ENCODE assay signal across 8 cellular contexts in genomic region chr4:141635726-141636076, GRCh38. TPM values are rescaled to one million over a fixed set of nuclear protein-coding genes. Genes with fewer than 3 reads are reported as not detected.
DNase-seq lines count a peak whose midpoint lies in the region; ATAC-seq, FAIRE-seq and TF ChIP-seq lines count a peak whose summit lies in the region.

No MANE protein-coding gene starts in this region.

- peak overlapping the region in 4 of 5 donors; percentile 82 to 94 (median 92) for H3K27ac ChIP-seq in stomach

- 42 to 56% (median 54%) methylated on average over 5 of the region's 5 CpGs for WGBS in stomach, 5 donors

- peak overlapping the region; percentile 66 for H3K4me3 ChIP-seq in LNCaP clone FGC (ENCODE audit: low read depth, low read length)
- peak overlapping the region; percentile 84 for H3K4me3 ChIP-seq in fibroblast of pulmonary artery (replicated peaks; ENCODE audit: low read depth, low read length)
- H3K4me3 ChIP-seq in stomach: peak overlapping the region; percentile 70 to 92 (median 84)

- peak; percentile 40 for ATAC-seq in GM21717 (IDR thresholded peaks at IDR 0.05; ENCODE audit: unreplicated experiment)

- DNase-seq in GM12892 (ENCODE audit: insufficient read length): no peak
- DNase-seq in LNCaP clone FGC (ENCODE audit: low read depth): no peak
- no peak for DNase-seq in fibroblast of pulmonary artery (ENCODE audit: low read depth)
- DNase-seq in stomach: no peak
- DNase-seq in OCI-M2 (lab: John Stamatoyannopoulos, UW; ENCODE audit: unreplicated experiment): no peak
- no peak for DNase-seq in NCI-H1436 treated with DMSO at 0.1 percent for 48 hours (lab: John Stamatoyannopoulos, UW)
- no peak for DNase-seq in COLO668 (lab: John Stamatoyannopoulos, UW; ENCODE audit: unreplicated experiment)

- H3K9me3 ChIP-seq in stomach: no peaks in the 10 kb centered on the region

- H3K27me3 ChIP-seq in stomach: no peaks in the 10 kb centered on the region

- H3K36me3 ChIP-seq in stomach: no peaks in the 10 kb centered on the region

- no peak for TF ChIP-seq EP300 in stomach (IDR thresholded peaks at IDR 0.05)

- peaks cover 3 to 36% (median 24%) of the 10 kb centered on the region in 4 donors for H3K4me1 ChIP-seq in stomach

- peak; percentile 95 for FAIRE-seq in GM12892 (lab: Jason Lieb, UNC)

- intact Hi-C loops in stomach (cut with DNase I; ENCODE audit: low total_unique reads): no loop called here

- no peak for TF ChIP-seq CTCF in LNCaP clone FGC (IDR thresholded peaks at IDR 0.05; ENCODE audit: control insufficient read depth, extremely low read depth, insufficient read depth)
- no peak for TF ChIP-seq CTCF in fibroblast of pulmonary artery (IDR thresholded peaks at IDR 0.05; ENCODE audit: low read length, missing control alignments)
- TF ChIP-seq CTCF in stomach (IDR thresholded peaks at IDR 0.05): no peak

- peak; percentile 18; the same call in 1 of the 2 replicates for TF ChIP-seq POLR2A in GM12892 (IDR thresholded peaks at IDR 0.05; ENCODE audit: low read depth, low read length)
- TF ChIP-seq POLR2A in stomach (IDR thresholded peaks at IDR 0.05): no peak

RNA-seq across cellular contexts. Expression of gene IL15, which starts 0.7 kb away (rescaled TPM):
- polyA plus RNA-seq in GM12892 (2012; ENCODE audit: missing spikeins): 19.7 TPM
- 10 to 100 TPM in 1 of 5 donors, 1 to 10 TPM in 4; 1.2 to 15.6 (median 1.7) TPM for total RNA-seq in stomach
- polyA plus RNA-seq in stomach: 1 to 10 TPM; 2.4 to 9.8 (median 4.4) TPM
